25 cellular contexts compared by ENCODE assay signal in genomic region chr20:43731927-43732326, GRCh38. TPM values are rescaled to one million over a fixed set of nuclear protein-coding genes. Genes with fewer than 3 reads are reported as not detected.
DNase-seq lines count a peak whose midpoint lies in the region; ATAC-seq and TF ChIP-seq lines count a peak whose summit lies in the region.
"Had no signal": no experiment of that assay in that cellular context is flagged by ENCODE, and none has a peak within 500 bp of the region (broad histone marks: within the 10 kb centered on the region; RNA-seq: fewer than 3 reads in every experiment).

No MANE protein-coding gene starts in this region.

- no peaks in the 10 kb centered on the region for H4K20me1 ChIP-seq in BLaER1
- H4K20me1 ChIP-seq in DOHH2 (ENCODE audit: control insufficient read depth, insufficient read depth, low read depth, low read length): no peaks in the 10 kb centered on the region

- H3K9me2 ChIP-seq in DOHH2 (replicated peaks; ENCODE audit: control insufficient read depth, low read length): no peaks in the 10 kb centered on the region

- H3K14ac ChIP-seq in neuronal stem cell (ENCODE audit: low read length): no peak overlapping the region

- no peak overlapping the region for H4K8ac ChIP-seq in neuronal stem cell (ENCODE audit: low read depth, low read length)

- H3K9ac ChIP-seq in BLaER1: no peak overlapping the region
- H3K9ac ChIP-seq in neuronal stem cell (ENCODE audit: low read depth, low read length, poor library complexity): no peak overlapping the region

- TF ChIP-seq CTCF in DOHH2 (IDR thresholded peaks at IDR 0.05; ENCODE audit: low read depth, low read length, poor library complexity, severe bottlenecking): no peak

- H3F3A ChIP-seq in DOHH2 (ENCODE audit: control insufficient read depth, insufficient read depth): no peaks in the 10 kb centered on the region

- H3K9me3 ChIP-seq in BLaER1 (no peaks in the 10 kb centered on the region), DOHH2 (ENCODE audit: control insufficient read depth, insufficient read depth, low read length) (no peaks in the 10 kb centered on the region), neuronal stem cell (replicated peaks in 1 of 2; ENCODE audit: control insufficient read depth in 2 of 2, insufficient read depth in 1 of 2, low read depth in 1 of 2, low read length in 2 of 2) (no peaks in the 10 kb centered on the region)
- H3K9me3 ChIP-seq: SJSA1 had no signal

- peak overlapping the region; percentile 11 for H3K18ac ChIP-seq in neuronal stem cell (ENCODE audit: low read length)

- H3K4me2 ChIP-seq in BLaER1 (peak overlapping the region; percentile 79), DOHH2 (ENCODE audit: low read length) (peak overlapping the region; percentile 73; the same call in 1 of the 2 replicates), neuronal stem cell (ENCODE audit: insufficient read depth, low read length, poor library complexity, severe bottlenecking) (no peak overlapping the region)

- H3K4me3 ChIP-seq in BLaER1: no peak overlapping the region
- H3K4me3 ChIP-seq in DOHH2 (ENCODE audit: low read length): 0 out of 2 replicates have a peak overlapping the region, but pooled peaks have one; percentile 64
- peak overlapping the region in 1 of 2 donors; percentile 16 for H3K4me3 ChIP-seq in neuronal stem cell (ENCODE audit: low read length in 2 of 2)
- H3K4me3 ChIP-seq: SJSA1 had no signal

- no peaks in the 10 kb centered on the region for H3K27me3 ChIP-seq in BLaER1
- H3K27me3 ChIP-seq in DOHH2 (ENCODE audit: control insufficient read depth, low read length): no peaks in the 10 kb centered on the region
- no peaks in the 10 kb centered on the region for H3K27me3 ChIP-seq in neuronal stem cell (ENCODE audit: control insufficient read depth in 3 of 3, insufficient read depth in 3 of 3, low read depth in 1 of 3, low read length in 3 of 3)
- H3K27me3 ChIP-seq: SJSA1 had no signal

- H3K4ac ChIP-seq in neuronal stem cell (ENCODE audit: low read length): no peak overlapping the region

- no CpG with 5 or more reads among the region's 5 CpGs for WGBS in neuronal stem cell (ENCODE audit: extremely low coverage in 2 of 2, insufficient read length in 2 of 2, insufficient replicate concordance in 1 of 2), 2 donors

- H2BK12ac ChIP-seq in neuronal stem cell (ENCODE audit: low read length): no peak overlapping the region

- H3K4me1 ChIP-seq in BLaER1: peaks cover 47% of the 10 kb centered on the region
- peaks cover 38% of the 10 kb centered on the region for H3K4me1 ChIP-seq in DOHH2 (ENCODE audit: control insufficient read depth, low read length)
- H3K4me1 ChIP-seq in neuronal stem cell (ENCODE audit: control insufficient read depth in 2 of 2, insufficient read depth in 1 of 2, low read depth in 1 of 2, low read length in 2 of 2): peaks cover 2 to 7% of the 10 kb centered on the region in 2 donors

- ATAC-seq in HG03025 (IDR thresholded peaks at IDR 0.05; ENCODE audit: low FRiP score, unreplicated experiment) (no peak), HG03457 (IDR thresholded peaks at IDR 0.05; ENCODE audit: unreplicated experiment) (no peak)
- ATAC-seq: Right ventricle myocardium inferior had no signal

- H2AFZ ChIP-seq in neuronal stem cell (ENCODE audit: low read length): no peak overlapping the region

- H3K79me2 ChIP-seq in DOHH2 (ENCODE audit: control insufficient read depth, low read length): no peaks in the 10 kb centered on the region

- no peaks in the 10 kb centered on the region for H3K79me1 ChIP-seq in neuronal stem cell (ENCODE audit: low read depth, low read length)

- H2BK120ac ChIP-seq in neuronal stem cell (ENCODE audit: low read depth, low read length): no peak overlapping the region

- DNase-seq in RPMI7951 (ENCODE audit: low read depth) (peak; percentile 52), neuronal stem cell (ENCODE audit: low spot score) (no peak), retina (no peak)
- DNase-seq: C1 segment of cervical spinal cord, Calu3, DMS153, GF-D8, GOT3, KG1, NCI-H1092 treated with DMSO at 0.1 percent for 48 hours, NCI-H1436 treated with DMSO at 0.1 percent for 48 hours, NCI-H1930, NCI-H748 treated with DMSO at 0.1 percent for 48 hours, OCI-M1, SW 1271 had no signal

- H3K36me3 ChIP-seq in BLaER1 (no peaks in the 10 kb centered on the region), DOHH2 (ENCODE audit: control insufficient read depth, low read length) (no peaks in the 10 kb centered on the region), neuronal stem cell (replicated peaks in 1 of 2; ENCODE audit: control insufficient read depth in 2 of 2, insufficient read depth in 2 of 2, low read length in 2 of 2) (no peaks in the 10 kb centered on the region)
- H3K36me3 ChIP-seq: SJSA1 had no signal

- no peak overlapping the region for H2BK5ac ChIP-seq in neuronal stem cell (ENCODE audit: low read length)

- no peak overlapping the region for H2AK5ac ChIP-seq in neuronal stem cell (ENCODE audit: low read depth, low read length)

- H3K23ac ChIP-seq in neuronal stem cell (ENCODE audit: low read depth, low read length, poor library complexity): peak overlapping the region; percentile 44

- H4K91ac ChIP-seq in neuronal stem cell (ENCODE audit: low read depth, low read length, poor library complexity): no peak overlapping the region

- H3K27ac ChIP-seq in BLaER1 (peak overlapping the region; percentile 20; the same call in 1 of the 2 replicates), DOHH2 (ENCODE audit: low read depth, low read length) (no peak overlapping the region), neuronal stem cell (replicated peaks; ENCODE audit: low read length) (no peak overlapping the region)
- H3K27ac ChIP-seq: HL-60, SJSA1 had no signal

- no peak overlapping the region for H2BK15ac ChIP-seq in neuronal stem cell (ENCODE audit: low read length)

RNA-seq across cellular contexts. Expression of gene GTSF1L, which starts 5.1 kb away (rescaled TPM):
- not detected in 2 replicates for total RNA-seq in RPMI7951 (2014; rRNA removed; shearing (Covaris generic))
- not detected for polyA plus RNA-seq in neuronal stem cell (2013, experiment 1 of 2)
- polyA plus RNA-seq in neuronal stem cell (2013, experiment 2 of 2): not detected
- total RNA-seq: A673; Calu3; CD8-positive, alpha-beta memory T cell; HT-29; Right ventricle myocardium inferior; SJSA1 had no signal
- polyA plus RNA-seq: CD8-positive, alpha-beta memory T cell had no signal
